Comparison of ENCODE assay signal across 1 cellular context in genomic region chr10:18886102-18886501, GRCh38.
TF ChIP-seq lines count a peak whose summit lies in the region.

No MANE protein-coding gene starts in this region.

TF ChIP-seq in IMR-90, 13 proteins besides CTCF, POLR2A, EP300 and RAD21 (continued from another document):
- no peak for TF ChIP-seq USF2 (IDR thresholded peaks at IDR 0.05; ENCODE audit: low read depth, low read length)
- TF ChIP-seq RCOR1 (IDR thresholded peaks at IDR 0.05; ENCODE audit: insufficient replicate concordance, low read length): no peak
- no peak for TF ChIP-seq MAFK (IDR thresholded peaks at IDR 0.05; ENCODE audit: low read depth, low read length)
- no peak for TF ChIP-seq RFX5 (IDR thresholded peaks at IDR 0.05; ENCODE audit: low read depth, low read length)
- TF ChIP-seq BHLHE40 (IDR thresholded peaks at IDR 0.05; ENCODE audit: low read depth, low read length): no peak
- no peak for TF ChIP-seq FOS (IDR thresholded peaks at IDR 0.05; ENCODE audit: low read depth, low read length)
- TF ChIP-seq MXI1 (IDR thresholded peaks at IDR 0.05; ENCODE audit: borderline replicate concordance, low read depth, low read length): no peak
- no peak for TF ChIP-seq SMC3 (IDR thresholded peaks at IDR 0.05; ENCODE audit: low read depth, low read length)
- TF ChIP-seq MAZ (IDR thresholded peaks at IDR 0.05; ENCODE audit: borderline replicate concordance, low read depth, low read length): no peak
- TF ChIP-seq ELK1 (IDR thresholded peaks at IDR 0.05; ENCODE audit: borderline replicate concordance, low read depth, low read length): no peak
- no peak for TF ChIP-seq CHD1 (IDR thresholded peaks at IDR 0.05; ENCODE audit: low read depth, low read length)
TF ChIP-seq in IMR-90: peak in this region for 0.
